In genomic region chr6:4377635-4378034, GRCh38 we compare ENCODE assay signal across 25 cellular contexts.
"Had no signal": no experiment of that assay in that cellular context is flagged by ENCODE, and none has a peak within 500 bp of the region (broad histone marks: within the 10 kb centered on the region; RNA-seq: fewer than 3 reads in every experiment).

No MANE protein-coding gene starts in this region.

- H3K4me1 ChIP-seq: left lung, testis, transverse colon had no signal

- DNase-seq: activated B cell treated with CpG ODN at 0.5 μM for 24 hours; activated CD4-positive, alpha-beta T cell treated with anti-CD3 and anti-CD28 coated beads for 36 hours; activated naive CD4-positive, alpha-beta T cell; activated T-cell treated with anti-CD3 and anti-CD28 coated beads for 4 hours; activated T-cell treated with anti-CD3 and anti-CD28 coated beads, Interleukin-2, amount 50 U/mL, for 72 hours; dorsolateral prefrontal cortex; effector memory CD4-positive, alpha-beta T cell; erythroblast; foreskin fibroblast; hypothalamus; kidney glomerular epithelial cell; mucosa of descending colon; posterior cingulate gyrus; stimulated activated CD4-positive, alpha-beta T cell treated with anti-CD3 and anti-CD28 coated beads, Interleukin-12 subunit alpha, Interleukin-12 subunit beta, amount 100 ng/mL, for 4 hours; stimulated activated CD4-positive, alpha-beta T cell treated with anti-CD3 and anti-CD28 coated beads, Interleukin-4, amount 100 ng/mL, for 1 hour; stimulated activated naive CD8-positive, alpha-beta T cell treated with anti-CD3 and anti-CD28 coated beads, Interleukin-15, Interleukin-2, amounts not matched to agents 100 U/mL and 50 U/mL, for 24 hours; T-helper 1 cell; testis; transverse colon had no signal

- ATAC-seq: activated CD4-positive, alpha-beta T cell treated with anti-CD3 and anti-CD28 coated beads for 36 hours; activated naive CD4-positive, alpha-beta T cell treated with anti-CD3 and anti-CD28 coated beads, Interleukin-2, amount 50 U/mL, for 72 hours; activated T-cell treated with anti-CD3 and anti-CD28 coated beads, Interleukin-2, amount 50 U/mL, for 72 hours; left lung; mucosa of descending colon; sciatic nerve; stimulated activated naive CD8-positive, alpha-beta T cell treated with anti-CD3 and anti-CD28 coated beads, Interleukin-15, Interleukin-2, amounts not matched to agents 100 U/mL and 50 U/mL, for 24 hours had no signal

- H3K4me3 ChIP-seq: coronary artery, dorsolateral prefrontal cortex, heart left ventricle, left lung, mucosa of descending colon, skin epidermis, testis, transverse colon had no signal

- H3K27ac ChIP-seq: coronary artery, dorsolateral prefrontal cortex, left lung, skin epidermis, testis, transverse colon had no signal

- H3K9me3 ChIP-seq: heart left ventricle, mucosa of descending colon, testis had no signal

- H3K27me3 ChIP-seq: heart left ventricle, left lung, testis, transverse colon had no signal

- H3K36me3 ChIP-seq: heart left ventricle, left lung, transverse colon had no signal
